8 cellular contexts compared by ENCODE assay signal in the genomic region with DNA sequence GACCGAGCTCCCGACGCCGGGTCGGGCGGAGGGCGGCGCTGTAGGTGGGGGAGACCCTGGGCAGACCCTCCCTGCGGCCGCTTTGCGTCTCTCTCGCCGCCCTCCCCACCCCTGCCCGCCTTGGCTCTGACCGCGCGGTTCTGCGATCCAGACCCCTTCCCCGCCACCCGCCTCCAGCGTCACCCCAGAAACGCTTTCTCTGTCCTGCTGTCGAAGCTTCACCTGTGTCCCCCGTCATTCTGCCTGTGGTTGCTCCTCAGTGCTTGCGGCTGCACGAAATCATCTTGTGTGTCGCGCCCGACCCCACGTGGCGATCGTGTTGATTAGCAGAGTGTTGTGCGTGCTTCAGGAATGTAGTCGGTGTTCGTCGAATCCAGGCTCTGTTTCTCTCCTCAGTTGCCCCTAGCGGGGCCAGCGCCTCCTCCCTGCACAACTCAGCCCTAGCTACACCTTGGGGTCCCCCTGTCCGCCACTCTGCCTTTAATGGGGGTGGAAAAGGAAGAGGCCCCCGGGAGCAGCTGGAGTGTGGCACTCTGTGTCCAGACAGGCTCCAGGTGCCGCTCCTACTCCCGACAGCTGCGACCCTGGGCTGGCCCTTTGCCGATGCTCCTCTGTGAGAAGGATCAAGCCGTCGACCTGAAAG. TPM values are rescaled to one million over a fixed set of nuclear protein-coding genes. Genes with fewer than 3 reads are reported as not detected.
A peak's percentile ranks its signal among the peaks of the same experiment; 100 is the strongest.
DNase-seq lines count a peak whose midpoint lies in the region; ATAC-seq and TF ChIP-seq lines count a peak whose summit lies in the region.

No MANE protein-coding gene starts in this region.

- 0 out of 2 replicates have a peak, but pooled peaks cover 2% of the 10 kb centered on the region for H3K36me3 ChIP-seq in PC-3 (ENCODE audit: low read depth, low read length)

- peaks cover 62% of the 10 kb centered on the region for H3K79me2 ChIP-seq in PC-3 (ENCODE audit: low read length)

- H3K4me1 ChIP-seq in PC-3 (ENCODE audit: insufficient read depth, low read length): peaks cover 20% of the 10 kb centered on the region

- peak overlapping the region; percentile 98 for H3K4me3 Mint-ChIP-seq in activated T-helper 1 cell treated with anti-CD3 and anti-CD28 coated beads, Interleukin-12 subunit alpha, Interleukin-12 subunit beta, Interleukin-2, Interleukin-4 antibody, amounts not matched to agents 30 ng/mL and 10 ng/mL and 1 ng/mL, durations not matched to agents 14 hours and 24 hours and 36 hours
- peak overlapping the region; percentile 94 for H3K4me3 Mint-ChIP-seq in natural killer cell treated with Interleukin-12 subunit alpha and Interleukin-12 subunit beta and Interleukin-15 and Interleukin-18, amount 100 ng/mL, for 72 hours

- H3K9me3 ChIP-seq in PC-3 (ENCODE audit: low read length): no peaks in the 10 kb centered on the region

- no peaks in the 10 kb centered on the region for H3K9me2 ChIP-seq in PC-3 (replicated peaks; ENCODE audit: low read length)

- TSS peak; percentile 31 for BruUV-seq in PC-3 (replicated peaks; lab: Mats Ljungman, UMichigan)

- H3F3A ChIP-seq in PC-3 (ENCODE audit: low read length, unreplicated experiment): no peaks in the 10 kb centered on the region

- peaks cover 21% of the 10 kb centered on the region for H3K36me3 Mint-ChIP-seq in activated T-helper 1 cell treated with anti-CD3 and anti-CD28 coated beads, Interleukin-12 subunit alpha, Interleukin-12 subunit beta, Interleukin-2, Interleukin-4 antibody, amounts not matched to agents 30 ng/mL and 10 ng/mL and 1 ng/mL, durations not matched to agents 14 hours and 24 hours and 36 hours (ENCODE audit: low read depth)
- peaks cover 11% of the 10 kb centered on the region for H3K36me3 Mint-ChIP-seq in natural killer cell treated with Interleukin-12 subunit alpha and Interleukin-12 subunit beta and Interleukin-15 and Interleukin-18, amount 100 ng/mL, for 72 hours

- DNase-seq in GM10248 (ENCODE audit: extremely low spot score) (peak; percentile 51), PC-3 (peak; percentile 55), fibroblast of gingiva (ENCODE audit: low read depth) (peak; percentile 53)
- DNase-seq in activated T-helper 1 cell treated with anti-CD3 and anti-CD28 coated beads, Interleukin-12 subunit alpha, Interleukin-12 subunit beta, Interleukin-2, Interleukin-4 antibody, amounts not matched to agents 30 ng/mL and 10 ng/mL and 1 ng/mL, durations not matched to agents 14 hours and 24 hours and 36 hours (ENCODE audit: low spot score): peak; percentile 66
- peak; percentile 74 for DNase-seq in natural killer cell treated with Interleukin-12 subunit alpha and Interleukin-12 subunit beta and Interleukin-15 and Interleukin-18, amount 100 ng/mL, for 72 hours (ENCODE audit: low spot score)
- DNase-seq in stimulated activated naive CD4-positive, alpha-beta T cell treated with Interleukin-2 at 50 U/mL for 16 hours (lab: John Stamatoyannopoulos, UW): peak; percentile 72

- peaks cover 21% of the 10 kb centered on the region for H3K4me1 Mint-ChIP-seq in activated T-helper 1 cell treated with anti-CD3 and anti-CD28 coated beads, Interleukin-12 subunit alpha, Interleukin-12 subunit beta, Interleukin-2, Interleukin-4 antibody, amounts not matched to agents 30 ng/mL and 10 ng/mL and 1 ng/mL, durations not matched to agents 14 hours and 24 hours and 36 hours (ENCODE audit: low read depth)
- peaks cover 15 to 20% of the 10 kb centered on the region in 2 donors for H3K4me1 Mint-ChIP-seq in natural killer cell treated with Interleukin-12 subunit alpha and Interleukin-12 subunit beta and Interleukin-15 and Interleukin-18, amount 100 ng/mL, for 72 hours (ENCODE audit: low read depth in 2 of 2)

- H4K20me1 ChIP-seq in PC-3 (ENCODE audit: low read length): peaks cover 4% of the 10 kb centered on the region; the same call in 1 of the 2 replicates

- H3K27me3 ChIP-seq in PC-3 (ENCODE audit: low read length): no peaks in the 10 kb centered on the region

- CTCF ChIA-PET in GM10248 (lab: Yijun Ruan, JAX) (no interaction called here), PC-3 (lab: Charles Lee) (interaction anchor here (0.6 to 1.7 kb wide), 2 partner anchors 44 to 419 kb away, joined by 3 to 5 read pairs; no protein-coding TSS in a partner anchor)

- no peaks in the 10 kb centered on the region for H3K27me3 Mint-ChIP-seq in activated T-helper 1 cell treated with anti-CD3 and anti-CD28 coated beads, Interleukin-12 subunit alpha, Interleukin-12 subunit beta, Interleukin-2, Interleukin-4 antibody, amounts not matched to agents 30 ng/mL and 10 ng/mL and 1 ng/mL, durations not matched to agents 14 hours and 24 hours and 36 hours (ENCODE audit: insufficient read depth)
- no peaks in the 10 kb centered on the region for H3K27me3 Mint-ChIP-seq in natural killer cell treated with Interleukin-12 subunit alpha and Interleukin-12 subunit beta and Interleukin-15 and Interleukin-18, amount 100 ng/mL, for 72 hours

- H3K9me3 Mint-ChIP-seq in activated T-helper 1 cell treated with anti-CD3 and anti-CD28 coated beads, Interleukin-12 subunit alpha, Interleukin-12 subunit beta, Interleukin-2, Interleukin-4 antibody, amounts not matched to agents 30 ng/mL and 10 ng/mL and 1 ng/mL, durations not matched to agents 14 hours and 24 hours and 36 hours: no peaks in the 10 kb centered on the region
- no peaks in the 10 kb centered on the region for H3K9me3 Mint-ChIP-seq in natural killer cell treated with Interleukin-12 subunit alpha and Interleukin-12 subunit beta and Interleukin-15 and Interleukin-18, amount 100 ng/mL, for 72 hours

- intact Hi-C loops in PC-3 (cut with micrococcal nuclease): loop anchor here (2.0 kb wide), 1 partner anchor 56 kb away; a partner anchor contains a TSS
- intact Hi-C loops in activated T-helper 1 cell treated with anti-CD3 and anti-CD28 coated beads, Interleukin-12 subunit alpha, Interleukin-12 subunit beta, Interleukin-2, Interleukin-4 antibody, amounts not matched to agents 30 ng/mL and 10 ng/mL and 1 ng/mL, durations not matched to agents 14 hours and 24 hours and 36 hours (cut with micrococcal nuclease): loop anchor here (1.0 kb wide), 3 partner anchors 55 to 215 kb away; a partner anchor contains a TSS

- TF ChIP-seq CTCF in GM10248 (IDR thresholded peaks at IDR 0.05; ENCODE audit: control extremely low read depth, extremely low read depth, low read depth, missing control alignments) (peak; percentile 45), PC-3 (conservative IDR thresholded peaks at IDR 0.05; ENCODE audit: low read depth, low read length) (peak; percentile 55)

- peak overlapping the region; percentile 83 for H2AFZ ChIP-seq in PC-3 (ENCODE audit: low read length)

- peak overlapping the region; percentile 83 for H3K9ac ChIP-seq in PC-3 (ENCODE audit: low read length)

- H3K27ac Mint-ChIP-seq in activated T-helper 1 cell treated with anti-CD3 and anti-CD28 coated beads, Interleukin-12 subunit alpha, Interleukin-12 subunit beta, Interleukin-2, Interleukin-4 antibody, amounts not matched to agents 30 ng/mL and 10 ng/mL and 1 ng/mL, durations not matched to agents 14 hours and 24 hours and 36 hours: peak overlapping the region; percentile 95
- peak overlapping the region; percentile 59 to 93 for H3K27ac Mint-ChIP-seq in natural killer cell treated with Interleukin-12 subunit alpha and Interleukin-12 subunit beta and Interleukin-15 and Interleukin-18, amount 100 ng/mL, for 72 hours

- peak overlapping the region; percentile 98 for H3K4me2 ChIP-seq in PC-3 (ENCODE audit: low read length)

- H3K4me3 ChIP-seq in PC-3 (ENCODE audit: low read length): peak overlapping the region; percentile 79

- POLR2A ChIA-PET in GM10248 (lab: Yijun Ruan, JAX) (no interaction called here), PC-3 (lab: Charles Lee; ENCODE audit: unreplicated experiment) (no interaction called here)

- H3K27ac ChIP-seq in PC-3 (ENCODE audit: low read length): no peak overlapping the region

- peak; percentile 5 for ATAC-seq in HG03565 (IDR thresholded peaks at IDR 0.05; ENCODE audit: unreplicated experiment)
- ATAC-seq in PC-3: peak; percentile 39
- ATAC-seq in natural killer cell treated with Interleukin-12 subunit alpha and Interleukin-12 subunit beta and Interleukin-15 and Interleukin-18, amount 100 ng/mL, for 72 hours: peak in 1 of 2 donors; percentile 10
- no peak for ATAC-seq in HG02981 (IDR thresholded peaks at IDR 0.05; ENCODE audit: unreplicated experiment)

RNA-seq across cellular contexts. Expression of a gene that starts 0.9 kb away (rescaled TPM):
- 53.0 and 91.0 TPM in 2 replicates for total RNA-seq in PC-3 (2014; rRNA removed)
- total RNA-seq in activated T-helper 1 cell treated with anti-CD3 and anti-CD28 coated beads, Interleukin-12 subunit alpha, Interleukin-12 subunit beta, Interleukin-2, Interleukin-4 antibody, amounts not matched to agents 30 ng/mL and 10 ng/mL and 1 ng/mL, durations not matched to agents 14 hours and 24 hours and 36 hours: 31.0 and 33.9 TPM in 2 replicates
- 10 to 100 TPM; 20.6 to 56.9 TPM for total RNA-seq in natural killer cell treated with Interleukin-12 subunit alpha and Interleukin-12 subunit beta and Interleukin-15 and Interleukin-18, amount 100 ng/mL, for 72 hours

RNA-seq across cellular contexts. Expression of a gene that starts 9.1 kb away (rescaled TPM):
- total RNA-seq in PC-3 (2014; rRNA removed): 16.6 and 22.5 TPM in 2 replicates
- 33.1 and 33.8 TPM in 2 replicates for total RNA-seq in activated T-helper 1 cell treated with anti-CD3 and anti-CD28 coated beads, Interleukin-12 subunit alpha, Interleukin-12 subunit beta, Interleukin-2, Interleukin-4 antibody, amounts not matched to agents 30 ng/mL and 10 ng/mL and 1 ng/mL, durations not matched to agents 14 hours and 24 hours and 36 hours
- 1 to 10 TPM; 2.4 to 6.7 TPM for total RNA-seq in natural killer cell treated with Interleukin-12 subunit alpha and Interleukin-12 subunit beta and Interleukin-15 and Interleukin-18, amount 100 ng/mL, for 72 hours

RNA-seq across cellular contexts. Expression of a gene that starts 36.1 kb away (rescaled TPM):
- total RNA-seq in PC-3 (2014; rRNA removed): 85.4 and 112 TPM in 2 replicates
- total RNA-seq in activated T-helper 1 cell treated with anti-CD3 and anti-CD28 coated beads, Interleukin-12 subunit alpha, Interleukin-12 subunit beta, Interleukin-2, Interleukin-4 antibody, amounts not matched to agents 30 ng/mL and 10 ng/mL and 1 ng/mL, durations not matched to agents 14 hours and 24 hours and 36 hours: 38.3 and 43.9 TPM in 2 replicates
- 10 to 100 TPM; 39.0 to 44.9 TPM for total RNA-seq in natural killer cell treated with Interleukin-12 subunit alpha and Interleukin-12 subunit beta and Interleukin-15 and Interleukin-18, amount 100 ng/mL, for 72 hours

RNA-seq across cellular contexts. Expression of a gene that starts 56.1 kb away (rescaled TPM):
- total RNA-seq in PC-3 (2014; rRNA removed): 258 and 300 TPM in 2 replicates
- total RNA-seq in activated T-helper 1 cell treated with anti-CD3 and anti-CD28 coated beads, Interleukin-12 subunit alpha, Interleukin-12 subunit beta, Interleukin-2, Interleukin-4 antibody, amounts not matched to agents 30 ng/mL and 10 ng/mL and 1 ng/mL, durations not matched to agents 14 hours and 24 hours and 36 hours: 123 and 126 TPM in 2 replicates
- total RNA-seq in natural killer cell treated with Interleukin-12 subunit alpha and Interleukin-12 subunit beta and Interleukin-15 and Interleukin-18, amount 100 ng/mL, for 72 hours: 100 to 1,000 TPM in 1 of 2 donors, 10 to 100 TPM in 1; 89.2 to 113 TPM

RNA-seq across cellular contexts. Expression of a gene that starts 56.9 kb away (rescaled TPM):
- total RNA-seq in PC-3 (2014; rRNA removed): 218 and 222 TPM in 2 replicates
- total RNA-seq in activated T-helper 1 cell treated with anti-CD3 and anti-CD28 coated beads, Interleukin-12 subunit alpha, Interleukin-12 subunit beta, Interleukin-2, Interleukin-4 antibody, amounts not matched to agents 30 ng/mL and 10 ng/mL and 1 ng/mL, durations not matched to agents 14 hours and 24 hours and 36 hours: not detected in 2 replicates
- total RNA-seq in natural killer cell treated with Interleukin-12 subunit alpha and Interleukin-12 subunit beta and Interleukin-15 and Interleukin-18, amount 100 ng/mL, for 72 hours: not detected
